In genomic region chr7:126818393-126819196, GRCh38 we compare ENCODE assay signal across 29 cellular contexts.
"Had no signal": no experiment of that assay in that cellular context is flagged by ENCODE, and none has a peak within 500 bp of the region (broad histone marks: within the 10 kb centered on the region; RNA-seq: fewer than 3 reads in every experiment).

No MANE protein-coding gene starts in this region.

- H3K27ac ChIP-seq: adrenal gland, PC-9, RWPE1 had no signal

- ATAC-seq: activated CD4-positive, alpha-beta T cell treated with anti-CD3 and anti-CD28 coated beads for 36 hours; activated naive CD4-positive, alpha-beta T cell treated with anti-CD3 and anti-CD28 coated beads, Interleukin-2, amount 50 U/mL, for 72 hours; activated T-cell treated with anti-CD3 and anti-CD28 coated beads, Interleukin-2, amount 50 U/mL, for 4 hours; Right ventricle myocardium inferior had no signal

- H3K4me3 ChIP-seq: adrenal gland, MG63, PC-9 had no signal

- H3K36me3 ChIP-seq: adrenal gland, MG63 had no signal

- H3K9me3 ChIP-seq: adrenal gland, MG63 had no signal

- DNase-seq: activated CD4-positive, alpha-beta memory T cell treated with anti-CD3 and anti-CD28 coated beads for 36 hours; activated CD4-positive, alpha-beta T cell treated with anti-CD3 and anti-CD28 coated beads for 36 hours; activated CD4-positive, alpha-beta T cell treated with anti-CD3 and anti-CD28 coated beads, Interleukin-2, amount 50 U/mL, for 1 hour; activated CD8-positive, alpha-beta memory T cell treated with anti-CD3 and anti-CD28 coated beads, Interleukin-2, amount 50 U/mL, for 4 hours; activated gamma-delta T cell treated with Interleukin-2 at 50 U/mL for 16 hours; activated naive CD4-positive, alpha-beta T cell treated with anti-CD3 and anti-CD28 coated beads for 36 hours; activated T-cell treated with anti-CD3 and anti-CD28 coated beads for 4 hours; activated T-cell treated with anti-CD3 and anti-CD28 coated beads, Interleukin-2, amount 50 U/mL, for 4 hours; adrenal gland; caudate nucleus; Karpas-422; KBM-7; MG63; NCI-H1048; NCI-H1105 treated with DMSO at 0.1 percent for 48 hours; NCI-H1436; NCI-H1694; NCI-H1930; NCI-H2081 treated with DMSO at 0.1 percent for 48 hours; NCI-H226; NCI-H446 treated with DMSO at 0.1 percent for 48 hours; NCI-H524; NCI-H69; NK-92 treated with Interleukin-12 subunit alpha and Interleukin-12 subunit beta, amount 100 ng/mL, for 24 hours; PC-9; SIG-M5 had no signal
